Comparison of ENCODE assay signal across 21 cellular contexts in the genomic region with DNA sequence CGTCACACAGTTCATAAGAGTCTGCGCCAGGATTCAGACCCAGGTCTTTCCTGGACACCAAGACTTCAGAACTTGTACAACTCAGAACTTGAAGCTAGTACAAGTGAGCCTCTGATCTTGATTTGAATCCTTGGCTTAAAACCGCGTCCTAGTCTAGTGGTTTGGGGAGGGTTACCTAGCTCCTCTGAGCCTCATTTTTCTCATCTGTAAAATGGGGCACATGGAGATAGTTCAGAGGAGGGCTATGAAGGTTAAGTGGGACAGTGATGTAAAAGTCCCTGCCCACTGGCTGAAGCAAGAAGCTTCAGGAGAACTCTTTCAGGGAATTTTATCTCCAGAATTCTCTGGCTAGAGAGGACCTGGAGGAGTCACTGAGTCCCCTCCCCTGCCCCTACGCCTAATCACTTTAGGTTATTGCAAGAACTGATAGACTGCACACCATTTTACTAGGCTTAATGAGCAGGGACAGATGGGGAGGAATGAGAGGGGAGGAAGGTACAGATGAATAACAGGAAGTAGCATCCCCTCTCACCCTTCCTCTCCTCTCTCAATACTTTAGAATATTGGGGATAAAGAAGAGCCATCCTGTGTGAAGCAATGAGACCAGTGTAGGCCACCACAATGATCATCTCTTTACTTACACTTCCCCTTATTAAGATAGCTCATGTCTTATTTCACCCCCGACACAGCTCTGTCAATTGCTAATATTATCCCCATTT. TPM values are rescaled to one million over a fixed set of nuclear protein-coding genes. Genes with fewer than 3 reads are reported as not detected.
A peak's percentile ranks its signal among the peaks of the same experiment; 100 is the strongest.
DNase-seq lines count a peak whose midpoint lies in the region; ATAC-seq, FAIRE-seq and TF ChIP-seq lines count a peak whose summit lies in the region.
"Had no signal": no experiment of that assay in that cellular context is flagged by ENCODE, and none has a peak within 500 bp of the region (broad histone marks: within the 10 kb centered on the region; RNA-seq: fewer than 3 reads in every experiment).

No MANE protein-coding gene starts in this region.

- no peak for TF ChIP-seq POLR2A in K562 (conservative IDR thresholded peaks at IDR 0.05)

- H2AFZ ChIP-seq in K562 (ENCODE audit: low read depth, low read length) = no peak overlapping the region

- H3K4me2 ChIP-seq in K562 (ENCODE audit: insufficient read depth, low read length) = no peak overlapping the region

- no peak overlapping the region for H3K4me3 Mint-ChIP-seq in activated CD4-positive, alpha-beta T cell treated with anti-CD3 and anti-CD28 coated beads, Interleukin-2, amount 10 ng/mL, durations not matched to agents 7 days and 5 days
- H3K4me3 Mint-ChIP-seq in stimulated activated memory B cell treated with anti-CD40 and anti-IgM and Interleukin-4, amounts not matched to agents 10 μg/mL and 1 μg/mL and 100 μg/mL, for 72 hours = no peak overlapping the region
- no peak overlapping the region for H3K4me3 Mint-ChIP-seq in endodermal cell
- H3K4me3 Mint-ChIP-seq: CD4-positive, alpha-beta T cell; effector memory CD8-positive, alpha-beta T cell; neural crest cell had no signal

- H3K4me3 ChIP-seq in K562 (no peak overlapping the region), endodermal cell (ENCODE audit: low read length) (no peak overlapping the region)
- H3K4me3 ChIP-seq: SJSA1 had no signal

- DNase-seq in activated CD4-positive, alpha-beta T cell treated with anti-CD3 and anti-CD28 coated beads, Interleukin-2, amount 10 ng/mL, durations not matched to agents 7 days and 5 days = no peak
- no peak for DNase-seq in activated CD4-positive, alpha-beta T cell treated with anti-CD3 and anti-CD28 coated beads for 1 hour
- DNase-seq in NCI-H82 treated with DMSO at 0.1 percent for 48 hours (lab: John Stamatoyannopoulos, UW; ENCODE audit: unreplicated experiment) (peak; percentile 35), K562 (ENCODE audit: extremely low read depth in 1 of 4, low spot score in 3 of 4) (no peak), endodermal cell (no peak), NCI-H1436 treated with DMSO at 0.1 percent for 48 hours (lab: John Stamatoyannopoulos, UW) (no peak)
- DNase-seq: activated CD4-positive, alpha-beta T cell treated with anti-CD3 and anti-CD28 coated beads for 4 hours; CD4-positive, alpha-beta T cell; cerebellar nuclear complex; DND-41; effector memory CD8-positive, alpha-beta T cell; islet precursor cell; mammary epithelial cell; MM.1S; NCI-H2029 treated with DMSO at 0.1 percent for 48 hours; OCI-M1 had no signal

- H3K4me1 ChIP-seq in K562 (replicated peaks in 1 of 2; ENCODE audit: control insufficient read depth in 2 of 2, insufficient read depth in 2 of 2, low read length in 2 of 2) (peaks cover 20 to 30% of the 10 kb centered on the region in 2 experiments), endodermal cell (ENCODE audit: control insufficient read depth, insufficient read depth, low read length) (peaks cover 14% of the 10 kb centered on the region)

- no peaks in the 10 kb centered on the region for H3K9me1 ChIP-seq in K562 (ENCODE audit: control insufficient read depth, insufficient read depth, low read length)

- WGBS in K562 (ENCODE audit: insufficient coverage, low coverage, missing lambda C conversion rate) = 79% methylated on average over 6 of the region's 6 CpGs
- 93 to 98% methylated on average over 4 to 6 of the region's 6 CpGs for WGBS in endodermal cell (ENCODE audit: insufficient coverage in 1 of 2, insufficient read length in 1 of 2), 2 experiments

- H3K27ac Mint-ChIP-seq in activated CD4-positive, alpha-beta T cell treated with anti-CD3 and anti-CD28 coated beads, Interleukin-2, amount 10 ng/mL, durations not matched to agents 7 days and 5 days = peak overlapping the region; percentile 86
- no peak overlapping the region for H3K27ac Mint-ChIP-seq in stimulated activated memory B cell treated with anti-CD40 and anti-IgM and Interleukin-4, amounts not matched to agents 10 μg/mL and 1 μg/mL and 100 μg/mL, for 72 hours
- no peak overlapping the region for H3K27ac Mint-ChIP-seq in endodermal cell
- H3K27ac Mint-ChIP-seq: CD4-positive, alpha-beta T cell; effector memory CD8-positive, alpha-beta T cell had no signal

- no TSS peak for BruUV-seq in K562 (replicated peaks; lab: Mats Ljungman, UMichigan)

- in situ Hi-C loops in K562 (cut with MboI) = loop anchor here (10.0 kb wide), 1 partner anchor 160 kb away; no protein-coding TSS in a partner anchor

- H3K27me3 Mint-ChIP-seq in activated CD4-positive, alpha-beta T cell treated with anti-CD3 and anti-CD28 coated beads, Interleukin-2, amount 10 ng/mL, durations not matched to agents 7 days and 5 days = no peaks in the 10 kb centered on the region
- H3K27me3 Mint-ChIP-seq in stimulated activated memory B cell treated with anti-CD40 and anti-IgM and Interleukin-4, amounts not matched to agents 10 μg/mL and 1 μg/mL and 100 μg/mL, for 72 hours = no peaks in the 10 kb centered on the region
- H3K27me3 Mint-ChIP-seq in endodermal cell (ENCODE audit: insufficient read depth) = no peaks in the 10 kb centered on the region

- H3K9me3 ChIP-seq in K562 (replicated peaks; ENCODE audit: control insufficient read depth, insufficient read depth, low read depth, low read length) (no peaks in the 10 kb centered on the region), endodermal cell (ENCODE audit: control insufficient read depth, low read length) (no peaks in the 10 kb centered on the region)
- H3K9me3 ChIP-seq: SJSA1 had no signal

- no peak for TF ChIP-seq EP300 in K562 (IDR thresholded peaks at IDR 0.05; ENCODE audit: low read length)

- intact Hi-C loops in K562 (cut with micrococcal nuclease) = loop anchor here (5.0 kb wide), 2 partner anchors 38 to 238 kb away; no protein-coding TSS in a partner anchor

- H3K9me3 Mint-ChIP-seq in activated CD4-positive, alpha-beta T cell treated with anti-CD3 and anti-CD28 coated beads, Interleukin-2, amount 10 ng/mL, durations not matched to agents 7 days and 5 days = no peaks in the 10 kb centered on the region
- H3K9me3 Mint-ChIP-seq in stimulated activated memory B cell treated with anti-CD40 and anti-IgM and Interleukin-4, amounts not matched to agents 10 μg/mL and 1 μg/mL and 100 μg/mL, for 72 hours = no peaks in the 10 kb centered on the region
- H3K9me3 Mint-ChIP-seq in endodermal cell = no peaks in the 10 kb centered on the region
- H3K9me3 Mint-ChIP-seq: CD4-positive, alpha-beta T cell; effector memory CD8-positive, alpha-beta T cell; neural crest cell had no signal

- POLR2A ChIA-PET in activated CD4-positive, alpha-beta T cell treated with anti-CD3 and anti-CD28 coated beads, Interleukin-2, amount 10 ng/mL, durations not matched to agents 7 days and 5 days (lab: Charles Lee) = no interaction called here
- POLR2A ChIA-PET in K562 (lab: Yijun Ruan, JAX) = interaction anchor here (0.6 to 1.6 kb wide), 5 partner anchors 9 to 147 kb away, joined by 3 to 4 read pairs (median 3); no protein-coding TSS in a partner anchor

- no peak for TF ChIP-seq CTCF in K562 (IDR thresholded peaks at IDR 0.05 in 2 of 3, conservative IDR thresholded peaks at IDR 0.05 in 1 of 3; ENCODE audit: insufficient read depth in 2 of 3, low read depth in 1 of 3, low read length in 3 of 3)
- no peak for TF ChIP-seq CTCF in endodermal cell (conservative IDR thresholded peaks at IDR 0.05)

- TF ChIP-seq RAD21 in K562 (CRISPR knock-in tag; conservative IDR thresholded peaks at IDR 0.05 in 1 of 2, IDR thresholded peaks at IDR 0.05 in 1 of 2) = no peak

- FAIRE-seq in K562 (lab: Jason Lieb, UNC) = no peak

- CTCF ChIA-PET in activated CD4-positive, alpha-beta T cell treated with anti-CD3 and anti-CD28 coated beads, Interleukin-2, amount 10 ng/mL, durations not matched to agents 7 days and 5 days (lab: Charles Lee) = interaction anchor here (0.6 to 2.7 kb wide), 3 partner anchors 8 to 18 kb away, joined by 3 to 7 read pairs (median 4); no protein-coding TSS in a partner anchor
- CTCF ChIA-PET in K562 (lab: Yijun Ruan, JAX; ENCODE audit: low intra/inter-chr PET ratio) = no interaction called here

- H3K9ac ChIP-seq in K562 (ENCODE audit: insufficient read depth in 1 of 2, low read depth in 2 of 2, low read length in 2 of 2) (0 out of 4 replicates have a peak overlapping the region, but pooled peaks of 1 of the 2 experiments have one; percentile 10), endodermal cell (ENCODE audit: extremely low read depth, low read length, poor library complexity, severe bottlenecking) (no peak overlapping the region)

- no peak overlapping the region for H3K27ac ChIP-seq in K562 (ENCODE audit: extremely low read depth, low read depth, low read length)
- no peak overlapping the region for H3K27ac ChIP-seq in endodermal cell (ENCODE audit: low read depth, low read length)
- H3K27ac ChIP-seq: SJSA1 had no signal

- ATAC-seq in K562 = no peak
- peak; percentile 41 for ATAC-seq in stimulated activated memory B cell treated with anti-CD40 and anti-IgM and Interleukin-4, amounts not matched to agents 10 μg/mL and 1 μg/mL and 100 μg/mL, for 72 hours
- no peak for ATAC-seq in GM21737 (IDR thresholded peaks at IDR 0.05; ENCODE audit: unreplicated experiment)
- ATAC-seq: effector memory CD8-positive, alpha-beta T cell had no signal

- peaks cover 2% of the 10 kb centered on the region for H3K36me3 Mint-ChIP-seq in activated CD4-positive, alpha-beta T cell treated with anti-CD3 and anti-CD28 coated beads, Interleukin-2, amount 10 ng/mL, durations not matched to agents 7 days and 5 days (ENCODE audit: low read depth)
- H3K36me3 Mint-ChIP-seq in stimulated activated memory B cell treated with anti-CD40 and anti-IgM and Interleukin-4, amounts not matched to agents 10 μg/mL and 1 μg/mL and 100 μg/mL, for 72 hours = no peaks in the 10 kb centered on the region
- H3K36me3 Mint-ChIP-seq in endodermal cell (ENCODE audit: low read depth) = no peaks in the 10 kb centered on the region

- H3K4me1 Mint-ChIP-seq in activated CD4-positive, alpha-beta T cell treated with anti-CD3 and anti-CD28 coated beads, Interleukin-2, amount 10 ng/mL, durations not matched to agents 7 days and 5 days = peaks cover 22% of the 10 kb centered on the region
- H3K4me1 Mint-ChIP-seq in stimulated activated memory B cell treated with anti-CD40 and anti-IgM and Interleukin-4, amounts not matched to agents 10 μg/mL and 1 μg/mL and 100 μg/mL, for 72 hours = peaks cover 41% of the 10 kb centered on the region
- H3K4me1 Mint-ChIP-seq in endodermal cell = peaks cover 23% of the 10 kb centered on the region

- no peaks in the 10 kb centered on the region for H3K27me3 ChIP-seq in K562 (ENCODE audit: control insufficient read depth in 2 of 2, insufficient read depth in 2 of 2, low read length in 2 of 2)
- no peaks in the 10 kb centered on the region for H3K27me3 ChIP-seq in endodermal cell (ENCODE audit: control insufficient read depth, insufficient read depth, low read length, poor library complexity, severe bottlenecking)
- H3K27me3 ChIP-seq: SJSA1 had no signal

- H4K20me1 ChIP-seq in K562 (replicated peaks; ENCODE audit: control insufficient read depth, insufficient read depth, low read length) = peaks cover 11% of the 10 kb centered on the region; the same call in 1 of the 2 replicates

- peaks cover 70% of the 10 kb centered on the region for H3K36me3 ChIP-seq in K562 (ENCODE audit: control insufficient read depth, insufficient read depth, low read length)
- no peaks in the 10 kb centered on the region for H3K36me3 ChIP-seq in endodermal cell (ENCODE audit: control insufficient read depth, insufficient read depth, low read length)
- H3K36me3 ChIP-seq: SJSA1 had no signal

- peaks cover 86% of the 10 kb centered on the region for H3K79me2 ChIP-seq in K562 (ENCODE audit: control insufficient read depth, insufficient read depth, low read length)

RNA-seq across cellular contexts. Expression of a gene that starts 48.8 kb away (rescaled TPM):
- total RNA-seq in activated CD4-positive, alpha-beta T cell treated with anti-CD3 and anti-CD28 coated beads, Interleukin-2, amount 10 ng/mL, durations not matched to agents 7 days and 5 days = not detected
- not detected in 2 replicates for total RNA-seq in K562 (2011; cell fraction: chromatin; rRNA removed; ENCODE audit: low replicate concordance)
- 0.17 TPM in 1 of 2 replicates, not detected in the other for total RNA-seq in K562 (2011; cell fraction: nucleolus; rRNA removed)
- total RNA-seq in K562 (2011; cell fraction: nucleoplasm; rRNA removed) = not detected in 2 replicates
- total RNA-seq in K562 (2014; rRNA removed) (not detected in 2 replicates), K562 (2014; rRNA removed; fragmentation: Illumina TruSeq; extraction: Trizol) (not detected in 2 replicates), K562 (2015; rRNA removed; fragmentation: Illumina TruSeq; extraction: Trizol) (not detected in 2 replicates), K562 (2021) (not detected in 2 replicates), endodermal cell (under 1 TPM; 0.51 to 0.77 TPM)
- polyA plus RNA-seq in K562 (2011; rRNA removed) (0.03 and 0.08 TPM in 2 replicates), K562 (2014; fragmentation: Illumina TruSeq; extraction: Trizol) (not detected in 2 replicates), K562 (2014; fragmentation: Nextera tagmentation; extraction: Ambion mirVana) (under 1 TPM; 0.17 to 0.31 TPM), K562 (2014; rRNA removed) (not detected in 2 replicates)
- 0.03 and 0.06 TPM in 2 replicates for polyA plus RNA-seq in K562 (2011; cell fraction: cytosol; rRNA removed)
- 0.23 TPM in 1 of 2 replicates, not detected in the other for polyA plus RNA-seq in K562 (2011; cell fraction: nucleus; rRNA removed)
- polyA plus RNA-seq in K562 (2012) = 0.12 and 0.21 TPM in 2 replicates
- polyA minus RNA-seq in K562 (2011; rRNA and poly(A)+ RNA removed) = not detected in 2 replicates
- polyA minus RNA-seq in K562 (2011; cell fraction: cytosol; rRNA and poly(A)+ RNA removed) = not detected in 2 replicates
- polyA minus RNA-seq in K562 (2011; cell fraction: nucleus; rRNA and poly(A)+ RNA removed) = not detected in 2 replicates
- 2.2 TPM for polyA plus RNA-seq in endodermal cell (2013, experiment 1 of 2)
- polyA plus RNA-seq in endodermal cell (2013, experiment 2 of 2) = 4.4 TPM
- total RNA-seq: CD4-positive, alpha-beta T cell; NCI-H460 had no signal
